Comparison of ENCODE assay signal across 7 cellular contexts in the genomic region with DNA sequence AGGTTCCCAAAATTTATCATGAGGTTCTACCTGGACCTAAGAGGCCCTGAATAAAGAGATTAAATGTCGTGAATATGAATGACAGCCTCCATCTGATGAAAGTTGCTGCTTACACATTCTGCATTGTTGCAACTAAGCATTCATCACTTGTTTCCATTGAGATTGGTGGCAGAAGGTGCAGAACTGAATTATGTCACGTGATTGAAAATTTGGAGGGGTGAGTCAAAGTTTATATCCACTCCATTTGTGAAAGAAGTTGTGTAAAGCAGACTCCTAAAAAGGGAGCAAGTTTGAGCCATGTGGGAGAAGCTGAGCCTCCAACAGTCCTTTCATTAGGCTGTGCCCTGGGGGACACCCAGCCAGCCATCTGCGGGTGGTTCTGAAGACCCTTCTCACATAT.
"Had no signal": no experiment of that assay in that cellular context is flagged by ENCODE, and none has a peak within 500 bp of the region (broad histone marks: within the 10 kb centered on the region; RNA-seq: fewer than 3 reads in every experiment).

No MANE protein-coding gene starts in this region.

- DNase-seq: H9, HCEC 1CT had no signal

- H3K4me2 ChIP-seq: GM23338 had no signal

- H3K4me3 Mint-ChIP-seq: GM23338, H9, IgD-negative memory B cell had no signal

- H3K27ac Mint-ChIP-seq: GM23338, H9, IgD-negative memory B cell had no signal

- H2AFZ ChIP-seq: GM23338 had no signal

- H3K4me3 ChIP-seq: GM23338 had no signal

- FAIRE-seq: H1, H54, HTR-8/SVneo had no signal

- ATAC-seq: GM23338 had no signal
